Comparison of ENCODE assay signal across 8 cellular contexts in genomic region chrX:101408530-101408836, GRCh38. TPM values are rescaled to one million over a fixed set of nuclear protein-coding genes. Genes with fewer than 3 reads are reported as not detected.
A peak's percentile ranks its signal among the peaks of the same experiment; 100 is the strongest.
DNase-seq lines count a peak whose midpoint lies in the region; ATAC-seq and TF ChIP-seq lines count a peak whose summit lies in the region.

No MANE protein-coding gene starts in this region.

- H3K4me1 Mint-ChIP-seq in IgD-negative memory B cell: peaks cover 15 to 32% (median 22%) of the 10 kb centered on the region in 3 donors
- peaks cover 25% of the 10 kb centered on the region for H3K4me1 Mint-ChIP-seq in dendritic cell treated with granulocyte-macrophage colony-stimulating factor and Interleukin-4, amounts not matched to agents 40 ng/mL and 50 ng/mL, for 4 days (ENCODE audit: low read depth)
- peaks cover 22 to 32% of the 10 kb centered on the region in 2 donors for H3K4me1 Mint-ChIP-seq in natural killer cell treated with Interleukin-12 subunit alpha and Interleukin-12 subunit beta and Interleukin-15 and Interleukin-18, amount 100 ng/mL, for 72 hours (ENCODE audit: low read depth in 2 of 2)

- no peak for ATAC-seq in natural killer cell treated with Interleukin-12 subunit alpha and Interleukin-12 subunit beta and Interleukin-15 and Interleukin-18, amount 100 ng/mL, for 72 hours
- ATAC-seq in HG03521 (IDR thresholded peaks at IDR 0.05; ENCODE audit: unreplicated experiment): no peak

- peak overlapping the region; percentile 76 to 96 (median 92) for H3K4me3 Mint-ChIP-seq in IgD-negative memory B cell
- peak overlapping the region; percentile 94 for H3K4me3 Mint-ChIP-seq in dendritic cell treated with granulocyte-macrophage colony-stimulating factor and Interleukin-4, amounts not matched to agents 40 ng/mL and 50 ng/mL, for 4 days
- peak overlapping the region; percentile 100 for H3K4me3 Mint-ChIP-seq in natural killer cell treated with Interleukin-12 subunit alpha and Interleukin-12 subunit beta and Interleukin-15 and Interleukin-18, amount 100 ng/mL, for 72 hours

- intact Hi-C loops in dendritic cell treated with granulocyte-macrophage colony-stimulating factor and Interleukin-4, amounts not matched to agents 40 ng/mL and 50 ng/mL, for 4 days (cut with micrococcal nuclease): no loop called here

- peak overlapping the region; percentile 87 to 99 (median 97) for H3K27ac Mint-ChIP-seq in IgD-negative memory B cell
- H3K27ac Mint-ChIP-seq in dendritic cell treated with granulocyte-macrophage colony-stimulating factor and Interleukin-4, amounts not matched to agents 40 ng/mL and 50 ng/mL, for 4 days: peak overlapping the region; percentile 97
- H3K27ac Mint-ChIP-seq in natural killer cell treated with Interleukin-12 subunit alpha and Interleukin-12 subunit beta and Interleukin-15 and Interleukin-18, amount 100 ng/mL, for 72 hours: peak overlapping the region; percentile 90 to 93

- H3K27me3 Mint-ChIP-seq in IgD-negative memory B cell: no peaks in the 10 kb centered on the region
- H3K27me3 Mint-ChIP-seq in dendritic cell treated with granulocyte-macrophage colony-stimulating factor and Interleukin-4, amounts not matched to agents 40 ng/mL and 50 ng/mL, for 4 days: no peaks in the 10 kb centered on the region
- peaks cover 0 to 5% of the 10 kb centered on the region in 2 donors for H3K27me3 Mint-ChIP-seq in natural killer cell treated with Interleukin-12 subunit alpha and Interleukin-12 subunit beta and Interleukin-15 and Interleukin-18, amount 100 ng/mL, for 72 hours

- TF ChIP-seq CTCF in GM12865 (IDR thresholded peaks at IDR 0.05; ENCODE audit: insufficient read depth, low read depth, low read length, missing control alignments): no peak

- no peaks in the 10 kb centered on the region for H3K9me3 Mint-ChIP-seq in IgD-negative memory B cell
- no peaks in the 10 kb centered on the region for H3K9me3 Mint-ChIP-seq in dendritic cell treated with granulocyte-macrophage colony-stimulating factor and Interleukin-4, amounts not matched to agents 40 ng/mL and 50 ng/mL, for 4 days
- H3K9me3 Mint-ChIP-seq in natural killer cell treated with Interleukin-12 subunit alpha and Interleukin-12 subunit beta and Interleukin-15 and Interleukin-18, amount 100 ng/mL, for 72 hours: no peaks in the 10 kb centered on the region

- DNase-seq in GM12865 (ENCODE audit: low read depth) (no peak), NAMALWA (ENCODE audit: low spot score) (no peak), amygdala (lab: John Stamatoyannopoulos, UW) (no peak)
- no peak for DNase-seq in natural killer cell treated with Interleukin-12 subunit alpha and Interleukin-12 subunit beta and Interleukin-15 and Interleukin-18, amount 100 ng/mL, for 72 hours (ENCODE audit: low spot score)
- no peak for DNase-seq in activated CD4-positive, alpha-beta T cell treated with anti-CD3 and anti-CD28 coated beads for 48 hours

- H3K36me3 Mint-ChIP-seq in IgD-negative memory B cell: peaks cover 4% of the 10 kb centered on the region
- peaks cover 41% of the 10 kb centered on the region for H3K36me3 Mint-ChIP-seq in dendritic cell treated with granulocyte-macrophage colony-stimulating factor and Interleukin-4, amounts not matched to agents 40 ng/mL and 50 ng/mL, for 4 days (ENCODE audit: low read depth)
- peaks cover 9% of the 10 kb centered on the region for H3K36me3 Mint-ChIP-seq in natural killer cell treated with Interleukin-12 subunit alpha and Interleukin-12 subunit beta and Interleukin-15 and Interleukin-18, amount 100 ng/mL, for 72 hours

- peak overlapping the region; percentile 78 for H3K4me3 ChIP-seq in GM12865 (ENCODE audit: low read depth, low read length)

RNA-seq across cellular contexts. Expression of gene HNRNPH2, which starts 0.5 kb away (rescaled TPM):
- 74.2 TPM for polyA plus RNA-seq in IgD-negative memory B cell
- 10 to 100 TPM; 34.0 to 43.8 TPM for total RNA-seq in natural killer cell treated with Interleukin-12 subunit alpha and Interleukin-12 subunit beta and Interleukin-15 and Interleukin-18, amount 100 ng/mL, for 72 hours

RNA-seq across cellular contexts. Expression of gene GLA, which starts 0.8 kb away (rescaled TPM):
- 17.9 TPM for polyA plus RNA-seq in IgD-negative memory B cell
- total RNA-seq in natural killer cell treated with Interleukin-12 subunit alpha and Interleukin-12 subunit beta and Interleukin-15 and Interleukin-18, amount 100 ng/mL, for 72 hours: 10 to 100 TPM; 42.1 to 58.2 TPM

RNA-seq across cellular contexts. Expression of gene RPL36A, which starts 17.7 kb away (rescaled TPM):
- polyA plus RNA-seq in IgD-negative memory B cell: 2,145 TPM
- total RNA-seq in natural killer cell treated with Interleukin-12 subunit alpha and Interleukin-12 subunit beta and Interleukin-15 and Interleukin-18, amount 100 ng/mL, for 72 hours: 100 to 1,000 TPM in 1 of 2 donors, 10 to 100 TPM in 1; 62.9 to 148 TPM

RNA-seq across cellular contexts. Expression of gene BTK, which starts 22.5 kb away (rescaled TPM):
- 113 TPM for polyA plus RNA-seq in IgD-negative memory B cell
- 1 to 10 TPM in 1 of 2 donors, under 1 TPM in 1; 0.38 to 7.2 TPM for total RNA-seq in natural killer cell treated with Interleukin-12 subunit alpha and Interleukin-12 subunit beta and Interleukin-15 and Interleukin-18, amount 100 ng/mL, for 72 hours

RNA-seq across cellular contexts. Expression of gene TIMM8A, which starts 59.9 kb away (rescaled TPM):
- polyA plus RNA-seq in IgD-negative memory B cell: 6.7 TPM
- total RNA-seq in natural killer cell treated with Interleukin-12 subunit alpha and Interleukin-12 subunit beta and Interleukin-15 and Interleukin-18, amount 100 ng/mL, for 72 hours: 10 to 100 TPM; 18.6 to 31.9 TPM
